In genomic region chr17:50946223-50946890, GRCh38 we compare ENCODE assay signal across 15 cellular contexts.
DNase-seq lines count a peak whose midpoint lies in the region; ATAC-seq, FAIRE-seq and TF ChIP-seq lines count a peak whose summit lies in the region.
"Had no signal": no experiment of that assay in that cellular context is flagged by ENCODE, and none has a peak within 500 bp of the region (broad histone marks: within the 10 kb centered on the region; RNA-seq: fewer than 3 reads in every experiment).

No MANE protein-coding gene starts in this region.

- H3K9ac ChIP-seq in HepG2 (ENCODE audit: insufficient read depth, low read depth, low read length), result no peak overlapping the region

- H3K9me3 ChIP-seq in RWPE2 (ENCODE audit: severe bottlenecking), result no peaks in the 10 kb centered on the region
- no peaks in the 10 kb centered on the region for H3K9me3 ChIP-seq in HepG2 (ENCODE audit: low read length)
- H3K9me3 ChIP-seq: upper lobe of left lung had no signal

- H3K4me1 Mint-ChIP-seq in stimulated activated effector memory CD8-positive, alpha-beta T cell treated with anti-CD3 and anti-CD28 coated beads, Interleukin-12 subunit alpha, Interleukin-12 subunit beta, amount 100 ng/mL, for 72 hours, result peaks cover 58% of the 10 kb centered on the region

- H3K79me2 ChIP-seq in HepG2 (ENCODE audit: insufficient read depth, low read length), result peaks cover 5% of the 10 kb centered on the region

- TF ChIP-seq RAD21 in HepG2 (CRISPR knock-in tag; IDR thresholded peaks at IDR 0.05), result no peak

- H3K9me3 Mint-ChIP-seq in stimulated activated effector memory CD8-positive, alpha-beta T cell treated with anti-CD3 and anti-CD28 coated beads, Interleukin-12 subunit alpha, Interleukin-12 subunit beta, amount 100 ng/mL, for 72 hours, result no peaks in the 10 kb centered on the region
- H3K9me3 Mint-ChIP-seq: activated naive CD8-positive, alpha-beta T cell treated with anti-CD3 and anti-CD28 coated beads, Interleukin-2, amount 50 U/mL, for 24 hours had no signal

- no peak for TF ChIP-seq POLR2A in HepG2 (IDR thresholded peaks at IDR 0.05; ENCODE audit: insufficient read depth in 1 of 2, low read depth in 2 of 2, low read length in 2 of 2)

- no peak overlapping the region for H2AFZ ChIP-seq in HepG2 (ENCODE audit: low read length)

- H3K36me3 Mint-ChIP-seq in stimulated activated effector memory CD8-positive, alpha-beta T cell treated with anti-CD3 and anti-CD28 coated beads, Interleukin-12 subunit alpha, Interleukin-12 subunit beta, amount 100 ng/mL, for 72 hours, result peaks cover 6% of the 10 kb centered on the region

- H3K27me3 ChIP-seq in RWPE2 (ENCODE audit: insufficient read depth, poor library complexity, severe bottlenecking), result no peaks in the 10 kb centered on the region
- H3K27me3 ChIP-seq in HepG2 (ENCODE audit: control insufficient read depth in 1 of 2, insufficient read depth in 2 of 2, low read length in 2 of 2), result no peaks in the 10 kb centered on the region
- H3K27me3 ChIP-seq: upper lobe of left lung had no signal

- ATAC-seq in RWPE2 (ENCODE audit: low read depth), result no peak
- no peak for ATAC-seq in HepG2
- ATAC-seq in stimulated activated effector memory CD8-positive, alpha-beta T cell treated with anti-CD3 and anti-CD28 coated beads, Interleukin-12 subunit alpha, Interleukin-12 subunit beta, amount 100 ng/mL, for 72 hours, result no peak
- ATAC-seq in SK-N-SH treated with all-trans-retinoic acid at 6 μM for 48 hours, result no peak
- ATAC-seq in HG03432 (IDR thresholded peaks at IDR 0.05; ENCODE audit: unreplicated experiment), result no peak
- ATAC-seq: activated naive CD8-positive, alpha-beta T cell treated with anti-CD3 and anti-CD28 coated beads, Interleukin-2, amount 50 U/mL, for 24 hours; PC-3 had no signal

- CTCF ChIA-PET in HepG2 (lab: Yijun Ruan, JAX; ENCODE audit: low intra/inter-chr PET ratio, low total read pairs), result no interaction called here

- TF ChIP-seq CTCF in RWPE2 (IDR thresholded peaks at IDR 0.05; ENCODE audit: poor library complexity, severe bottlenecking), result no peak
- peak; percentile 19; the same call in 1 of the 2 replicates for TF ChIP-seq CTCF in HepG2 (CRISPR knock-in tag; IDR thresholded peaks at IDR 0.05)

- WGBS in HepG2 (ENCODE audit: low lambda C conversion rate), result 96% methylated on average over 12 of the region's 12 CpGs

- H3K4me3 ChIP-seq in RWPE2 (ENCODE audit: severe bottlenecking) (no peak overlapping the region), HepG2 (replicated peaks in 1 of 3; ENCODE audit: insufficient read depth in 1 of 3, low read depth in 2 of 3, low read length in 3 of 3) (no peak overlapping the region)
- H3K4me3 ChIP-seq: lung, upper lobe of left lung had no signal

- FAIRE-seq in HepG2 (lab: Jason Lieb, UNC) (no peak), urothelium cell line (lab: Jason Lieb, UNC) (no peak)

- TF ChIP-seq EP300 in HepG2 (IDR thresholded peaks at IDR 0.05; ENCODE audit: low read depth in 2 of 2, low read length in 2 of 2), result no peak
- TF ChIP-seq EP300 in HepG2 (CRISPR knock-in tag; IDR thresholded peaks at IDR 0.05; ENCODE audit: borderline replicate concordance), result no peak

- no peaks in the 10 kb centered on the region for H4K20me1 ChIP-seq in HepG2 (ENCODE audit: insufficient read depth, low read length)

- DNase-seq in activated effector memory CD4-positive, alpha-beta T cell treated with anti-CD3 and anti-CD28 coated beads, Interleukin-2, amount 50 U/mL, for 16 hours, result peak; percentile 61
- no peak for DNase-seq in activated effector memory CD4-positive, alpha-beta T cell treated with Interleukin-2 at 50 U/mL for 16 hours
- peak; percentile 52 for DNase-seq in RWPE2 (ENCODE audit: low spot score)
- DNase-seq in HepG2 (ENCODE audit: low spot score), result no peak
- no peak for DNase-seq in stimulated activated effector memory CD8-positive, alpha-beta T cell treated with anti-CD3 and anti-CD28 coated beads, Interleukin-12 subunit alpha, Interleukin-12 subunit beta, amount 100 ng/mL, for 72 hours (ENCODE audit: low spot score in 2 of 2)
- no peak for DNase-seq in urothelium cell line (ENCODE audit: low spot score)
- DNase-seq: activated naive CD8-positive, alpha-beta T cell treated with anti-CD3 and anti-CD28 coated beads, Interleukin-2, amount 50 U/mL, for 24 hours; AML-193; EL; NCI-H1092 treated with DMSO at 0.1 percent for 48 hours; PC-3; upper lobe of left lung had no signal

- BruUV-seq in HepG2 (replicated peaks; lab: Mats Ljungman, UMichigan), result no TSS peak

- H3K36me3 ChIP-seq in RWPE2 (ENCODE audit: low read depth), result no peaks in the 10 kb centered on the region
- H3K36me3 ChIP-seq in HepG2 (replicated peaks in 1 of 2; ENCODE audit: control insufficient read depth in 1 of 2, insufficient read depth in 2 of 2, low read length in 2 of 2), result no peaks in the 10 kb centered on the region
- H3K36me3 ChIP-seq: upper lobe of left lung had no signal

- H3K4me2 ChIP-seq in HepG2 (ENCODE audit: low read depth, low read length), result no peak overlapping the region

- POLR2A ChIA-PET in HepG2 (lab: Yijun Ruan, JAX), result interaction anchor here (2.6 to 12.2 kb wide), 5 partner anchors 15 to 93 kb away, joined by 38 to 510 read pairs (median 125); partner anchors contain the start of gene TOB1

- intact Hi-C loops in HepG2 (cut with micrococcal nuclease; ENCODE audit: unreplicated experiment), result no loop called here

- peak overlapping the region; percentile 55 for H3K27ac Mint-ChIP-seq in stimulated activated effector memory CD8-positive, alpha-beta T cell treated with anti-CD3 and anti-CD28 coated beads, Interleukin-12 subunit alpha, Interleukin-12 subunit beta, amount 100 ng/mL, for 72 hours
- H3K27ac Mint-ChIP-seq: activated naive CD8-positive, alpha-beta T cell treated with anti-CD3 and anti-CD28 coated beads, Interleukin-2, amount 50 U/mL, for 24 hours had no signal

- H3K4me1 ChIP-seq in RWPE2 (ENCODE audit: insufficient read depth, poor library complexity, severe bottlenecking), result peaks cover 31% of the 10 kb centered on the region
- H3K4me1 ChIP-seq in HepG2 (ENCODE audit: insufficient read depth, low read length), result peaks cover 94% of the 10 kb centered on the region

- in situ Hi-C loops in HepG2 (cut with HindIII; ENCODE audit: extremely low pct_ligation_motif_present, low pct_unique_long_range_greater_than_20kb), result loop anchor here (5.0 kb wide), 1 partner anchor 79 kb away; the partner anchor contains the start of gene TOB1

- no peak overlapping the region for H3K4me3 Mint-ChIP-seq in stimulated activated effector memory CD8-positive, alpha-beta T cell treated with anti-CD3 and anti-CD28 coated beads, Interleukin-12 subunit alpha, Interleukin-12 subunit beta, amount 100 ng/mL, for 72 hours
- H3K4me3 Mint-ChIP-seq: activated naive CD8-positive, alpha-beta T cell treated with anti-CD3 and anti-CD28 coated beads, Interleukin-2, amount 50 U/mL, for 24 hours had no signal

- no peak overlapping the region for H3K27ac ChIP-seq in RWPE2 (ENCODE audit: poor library complexity, severe bottlenecking)
- H3K27ac ChIP-seq in HepG2 (ENCODE audit: extremely low read length, insufficient read depth, low read length), result no peak overlapping the region

TF ChIP-seq in HepG2, 621 proteins besides CTCF, POLR2A, EP300 and RAD21 (continues in another document):
- no peak for TF ChIP-seq HMGXB4 (CRISPR knock-in tag; IDR thresholded peaks at IDR 0.05; ENCODE audit: borderline replicate concordance in 1 of 2, low read depth in 1 of 2)
- no peak for TF ChIP-seq ZNF597 (CRISPR knock-in tag; IDR thresholded peaks at IDR 0.05)

TF ChIP-seq in SK-N-SH treated with all-trans-retinoic acid at 6 μM for 48 hours, 23 proteins besides CTCF, POLR2A, EP300 and RAD21 (continues in another document):
- no peak for TF ChIP-seq TCF4 (CRISPR knock-in tag; IDR thresholded peaks at IDR 0.05; ENCODE audit: borderline replicate concordance)
- no peak for TF ChIP-seq PPARA (CRISPR knock-in tag; IDR thresholded peaks at IDR 0.05; ENCODE audit: borderline replicate concordance)
- TF ChIP-seq ZNF565 (CRISPR knock-in tag; conservative IDR thresholded peaks at IDR 0.05; ENCODE audit: low read depth), result no peak
- no peak for TF ChIP-seq SNAI2 (CRISPR knock-in tag; IDR thresholded peaks at IDR 0.05)
- no peak for TF ChIP-seq ZFP3 (CRISPR knock-in tag; IDR thresholded peaks at IDR 0.05)
- TF ChIP-seq ZNF70 (CRISPR knock-in tag; IDR thresholded peaks at IDR 0.05), result no peak
- TF ChIP-seq CSRNP3 (CRISPR knock-in tag; IDR thresholded peaks at IDR 0.05), result no peak
- no peak for TF ChIP-seq CREB5 (CRISPR knock-in tag; IDR thresholded peaks at IDR 0.05; ENCODE audit: low read depth)
- TF ChIP-seq ESRRG (CRISPR knock-in tag; IDR thresholded peaks at IDR 0.05), result no peak
- TF ChIP-seq ZC3H10 (CRISPR knock-in tag; IDR thresholded peaks at IDR 0.05), result no peak
- no peak for TF ChIP-seq ARNTL (CRISPR knock-in tag; IDR thresholded peaks at IDR 0.05; ENCODE audit: borderline replicate concordance, low read depth)
- no peak for TF ChIP-seq BACH2 (CRISPR knock-in tag; IDR thresholded peaks at IDR 0.05; ENCODE audit: borderline replicate concordance)

Comparison
In these comparisons a context has a peak if more than half of its experiments do, and no peak if none do; other contexts are left out.
1. DNase-seq: peak in activated effector memory CD4-positive, alpha-beta T cell treated with anti-CD3 and anti-CD28 coated beads, Interleukin-2, amount 50 U/mL, for 16 hours (single experiment) and RWPE2 (single experiment); none in activated effector memory CD4-positive, alpha-beta T cell treated with Interleukin-2 at 50 U/mL for 16 hours (single experiment), HepG2 (single experiment), stimulated activated effector memory CD8-positive, alpha-beta T cell treated with anti-CD3 and anti-CD28 coated beads, Interleukin-12 subunit alpha, Interleukin-12 subunit beta, amount 100 ng/mL, for 72 hours (0 of 2) and urothelium cell line (single experiment).